In the genomic region with DNA sequence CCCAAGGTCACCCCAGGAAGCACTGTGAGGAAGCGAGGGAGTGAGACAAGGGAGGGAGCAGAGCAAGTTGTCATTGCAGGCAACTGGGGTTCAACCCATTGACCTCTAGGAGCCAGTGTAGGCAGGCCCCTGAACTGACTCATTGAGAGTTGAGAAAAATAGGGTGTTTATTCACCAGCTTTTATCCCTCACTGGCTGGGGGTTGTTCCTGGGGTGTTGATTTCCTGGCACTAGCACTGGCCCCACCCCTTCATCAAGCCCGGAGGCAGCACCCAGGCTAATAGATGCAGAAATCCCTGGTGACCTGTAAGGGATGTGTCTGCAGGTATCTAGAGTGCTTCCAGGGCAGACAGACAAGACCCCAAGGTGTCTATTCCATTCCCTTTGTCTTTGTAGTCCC, we compare ENCODE assay signal across 19 cellular contexts.
DNase-seq lines count a peak whose midpoint lies in the region; ATAC-seq, FAIRE-seq and TF ChIP-seq lines count a peak whose summit lies in the region.
"Had no signal": no experiment of that assay in that cellular context is flagged by ENCODE, and none has a peak within 500 bp of the region (broad histone marks: within the 10 kb centered on the region; RNA-seq: fewer than 3 reads in every experiment).

No MANE protein-coding gene starts in this region.

- H3K36me3 ChIP-seq in BLaER1: no peaks in the 10 kb centered on the region
- H3K36me3 ChIP-seq in mammary epithelial cell (ENCODE audit: insufficient read depth, low read length): no peaks in the 10 kb centered on the region
- no peaks in the 10 kb centered on the region for H3K36me3 ChIP-seq in keratinocyte (ENCODE audit: control insufficient read depth in 2 of 2, extremely low read depth in 1 of 2, insufficient read depth in 2 of 2, low read length in 2 of 2)

- FAIRE-seq in keratinocyte (lab: Jason Lieb, UNC): peak; percentile 94
- FAIRE-seq: G401.6, GM12892, K562 had no signal

- H3K4me1 ChIP-seq in BLaER1 (peaks cover 68% of the 10 kb centered on the region), mammary epithelial cell (ENCODE audit: insufficient read depth, low read length) (peaks cover 13% of the 10 kb centered on the region), keratinocyte (ENCODE audit: control insufficient read depth, extremely low read depth, insufficient read depth, low read length) (peaks cover 13% of the 10 kb centered on the region)

- dilution Hi-C loops in mammary epithelial cell (cut with HindIII; ENCODE audit: low sequenced_read_pairs) (no loop called here), keratinocyte (cut with MboI; ENCODE audit: extremely low pct_ligation_motif_present, low sequenced_read_pairs) (no loop called here)

- ATAC-seq in HG03469 (IDR thresholded peaks at IDR 0.05; ENCODE audit: unreplicated experiment): no peak
- ATAC-seq: K562 had no signal

- H3K9ac ChIP-seq in BLaER1: no peak overlapping the region
- H3K9ac ChIP-seq in mammary epithelial cell (ENCODE audit: insufficient read depth, low read length): no peak overlapping the region
- no peak overlapping the region for H3K9ac ChIP-seq in keratinocyte (ENCODE audit: control insufficient read depth, extremely low read depth, insufficient read depth, low read length)

- in situ Hi-C loops in mammary epithelial cell (cut with MboI; ENCODE audit: low sequenced_read_pairs in 2 of 2): no loop called here

- H2AFZ ChIP-seq in mammary epithelial cell (ENCODE audit: low read depth, low read length): peak overlapping the region; percentile 68
- peak overlapping the region; percentile 25 for H2AFZ ChIP-seq in keratinocyte (ENCODE audit: control insufficient read depth, low read length)

- H3K4me3 ChIP-seq in BLaER1: peak overlapping the region; percentile 3; the same call in 1 of the 2 replicates
- no peak overlapping the region for H3K4me3 ChIP-seq in mammary epithelial cell (replicated peaks in 1 of 3; ENCODE audit: insufficient read depth in 1 of 3, low read depth in 2 of 3, low read length in 3 of 3)
- no peak overlapping the region for H3K4me3 ChIP-seq in keratinocyte (ENCODE audit: control insufficient read depth in 2 of 3, extremely low read depth in 1 of 3, insufficient read depth in 2 of 3, low read depth in 1 of 3, low read length in 3 of 3)
- H3K4me3 ChIP-seq: K562 had no signal

- intact Hi-C loops in mammary epithelial cell (cut with micrococcal nuclease): no loop called here

- 44% methylated on average over 2 of the region's 2 CpGs for WGBS in mammary epithelial cell (ENCODE audit: low coverage, missing lambda C conversion rate)

- no peaks in the 10 kb centered on the region for H3K27me3 ChIP-seq in BLaER1
- no peaks in the 10 kb centered on the region for H3K27me3 ChIP-seq in mammary epithelial cell (ENCODE audit: insufficient read depth, low read length)
- no peaks in the 10 kb centered on the region for H3K27me3 ChIP-seq in keratinocyte (ENCODE audit: control insufficient read depth, extremely low read depth, insufficient read depth, low read length)

- H3K27ac ChIP-seq in BLaER1: peak overlapping the region; percentile 99
- no peak overlapping the region for H3K27ac ChIP-seq in mammary epithelial cell (ENCODE audit: insufficient read depth, low read depth, low read length)
- H3K27ac ChIP-seq in keratinocyte (ENCODE audit: control insufficient read depth, insufficient read depth, low read length): peak overlapping the region; percentile 15
- H3K27ac ChIP-seq: HL-60 had no signal

- no TSS peak for BruUV-seq in mammary epithelial cell (replicated peaks; lab: Mats Ljungman, UMichigan)

- H3K9me3 ChIP-seq in BLaER1: peaks cover 8% of the 10 kb centered on the region; the same call in 1 of the 2 replicates
- no peaks in the 10 kb centered on the region for H3K9me3 ChIP-seq in mammary epithelial cell (replicated peaks; ENCODE audit: insufficient read depth, low read length)
- no peaks in the 10 kb centered on the region for H3K9me3 ChIP-seq in keratinocyte (ENCODE audit: control insufficient read depth, low read depth, low read length)

- H3K79me2 ChIP-seq in mammary epithelial cell (ENCODE audit: insufficient read depth, low read length) (no peaks in the 10 kb centered on the region), keratinocyte (ENCODE audit: control insufficient read depth, insufficient read depth, low read length) (no peaks in the 10 kb centered on the region)

- CTCF ChIA-PET in mammary epithelial cell (lab: Charles Lee; ENCODE audit: low non-redundant PET): no interaction called here

- TF ChIP-seq CTCF in mammary epithelial cell (conservative IDR thresholded peaks at IDR 0.05 in 1 of 2, IDR thresholded peaks at IDR 0.05 in 1 of 2; ENCODE audit: extremely low read depth in 1 of 2, insufficient read depth in 1 of 2, low read depth in 1 of 2, low read length in 2 of 2): no peak
- TF ChIP-seq CTCF in keratinocyte (optimal IDR thresholded peaks at IDR 0.05 in 1 of 3, IDR thresholded peaks at IDR 0.05 in 1 of 3, conservative IDR thresholded peaks at IDR 0.05 in 1 of 3; ENCODE audit: extremely low read depth in 1 of 3, insufficient read depth in 2 of 3, low read length in 3 of 3): no peak

- no peaks in the 10 kb centered on the region for H3K9me1 ChIP-seq in keratinocyte (ENCODE audit: control insufficient read depth, extremely low read depth, insufficient read depth, low read length)

- H4K20me1 ChIP-seq in BLaER1 (no peaks in the 10 kb centered on the region), mammary epithelial cell (ENCODE audit: insufficient read depth, low read length) (no peaks in the 10 kb centered on the region), keratinocyte (ENCODE audit: control insufficient read depth, extremely low read depth, insufficient read depth, low read length) (no peaks in the 10 kb centered on the region)

- peak overlapping the region; percentile 84 for H3K4me2 ChIP-seq in BLaER1
- H3K4me2 ChIP-seq in mammary epithelial cell (ENCODE audit: insufficient read depth, low read depth, low read length): peak overlapping the region; percentile 45
- peak overlapping the region; percentile 39 for H3K4me2 ChIP-seq in keratinocyte (ENCODE audit: control insufficient read depth, extremely low read depth, insufficient read depth, low read depth, low read length)

- DNase-seq in HPDE6-E6E7 (ENCODE audit: extremely low spot score): peak; percentile 60
- peak; percentile 58 for DNase-seq in mammary epithelial cell
- DNase-seq in keratinocyte (ENCODE audit: low read depth, low spot score): peak; percentile 79
- DNase-seq in kidney glomerular epithelial cell (lab: John Stamatoyannopoulos, UW): no peak
- DNase-seq in retina: no peak
- DNase-seq: 8988T; AML-193; C1 segment of cervical spinal cord; CD4-positive, alpha-beta T cell; DMS79; EL; HCEC 1CT; HFFc6 had no signal

Comparison
In these comparisons a context has a peak if more than half of its experiments do, and no peak if none do; other contexts are left out.
1. DNase-seq: peak in HPDE6-E6E7 (single experiment), mammary epithelial cell (single experiment) and keratinocyte (single experiment); none in kidney glomerular epithelial cell (single experiment) and retina (single experiment).
2. Peak in every context shown above with its lines, with median percentiles within 50 percentile points of each other: H3K4me2 ChIP-seq.